In genomic region chr17:33137411-33137810, GRCh38 we compare ENCODE assay signal across 8 cellular contexts.
"Had no signal": no experiment of that assay in that cellular context is flagged by ENCODE, and none has a peak within 500 bp of the region (broad histone marks: within the 10 kb centered on the region; RNA-seq: fewer than 3 reads in every experiment).

No MANE protein-coding gene starts in this region.

- ATAC-seq: activated CD4-positive, CD25-positive, alpha-beta regulatory T cell treated with anti-CD3 and anti-CD28 coated beads, Interleukin-2, amount 50 U/mL, for 24 hours; heart right ventricle; stimulated activated effector memory CD8-positive, alpha-beta T cell treated with anti-CD3 and anti-CD28 coated beads, Interleukin-12 subunit alpha, Interleukin-12 subunit beta, amount 100 ng/mL, for 72 hours had no signal

- H3K27me3 ChIP-seq: neural progenitor cell had no signal

- H3K4me3 ChIP-seq: heart right ventricle, neural progenitor cell had no signal

- H3K36me3 ChIP-seq: heart right ventricle, neural progenitor cell had no signal

- H3K27ac ChIP-seq: epithelial cell of prostate, heart right ventricle, neural progenitor cell had no signal

- H3K9me3 ChIP-seq: heart right ventricle had no signal

- DNase-seq: activated CD4-positive, alpha-beta T cell treated with anti-CD3 and anti-CD28 coated beads, Interleukin-2, amount 50 U/mL, for 1 hour; activated naive CD8-positive, alpha-beta T cell treated with anti-CD3 and anti-CD28 coated beads for 36 hours; heart right ventricle; naive B cell had no signal

- H3K4me1 ChIP-seq: heart right ventricle had no signal
